ENCODE assay signal across 9 cellular contexts in genomic region chr4:185183622-185184281, GRCh38. TPM values are rescaled to one million over a fixed set of nuclear protein-coding genes. Genes with fewer than 3 reads are reported as not detected.
DNase-seq lines count a peak whose midpoint lies in the region; ATAC-seq and TF ChIP-seq lines count a peak whose summit lies in the region.
"Had no signal": no experiment of that assay in that cellular context is flagged by ENCODE, and none has a peak within 500 bp of the region (broad histone marks: within the 10 kb centered on the region; RNA-seq: fewer than 3 reads in every experiment).

No MANE protein-coding gene starts in this region.

- no peak overlapping the region for H3K4me3 ChIP-seq in esophagus muscularis mucosa
- H3K4me3 ChIP-seq: BLaER1 treated with 17β-estradiol and CSF1 and Interleukin-3, amounts not matched to agents 10 nM and 100 nM had no signal

- H3K36me3 ChIP-seq in esophagus muscularis mucosa: peaks cover 0 to 13% (median 8%) of the 10 kb centered on the region in 4 donors

- TF ChIP-seq POLR2A in esophagus muscularis mucosa (IDR thresholded peaks at IDR 0.05; ENCODE audit: low read depth): no peak

- POLR2A ChIA-PET in naive thymus-derived CD8-positive, alpha-beta T cell (lab: Charles Lee): no interaction called here

- peak overlapping the region in 1 of 4 donors; percentile 16 for H3K27ac ChIP-seq in esophagus muscularis mucosa (replicated peaks in 1 of 4)
- H3K27ac ChIP-seq: BLaER1 treated with 17β-estradiol and CSF1 and Interleukin-3, amounts not matched to agents 10 nM and 100 nM had no signal

- peak overlapping the region in 1 of 10 donors; percentile 18 for H3K4me3 Mint-ChIP-seq in naive thymus-derived CD8-positive, alpha-beta T cell

- no peaks in the 10 kb centered on the region for H3K9me3 ChIP-seq in esophagus muscularis mucosa
- H3K9me3 ChIP-seq: BLaER1 treated with 17β-estradiol and CSF1 and Interleukin-3, amounts not matched to agents 10 nM and 100 nM had no signal

- no peaks in the 10 kb centered on the region for H3K27me3 ChIP-seq in esophagus muscularis mucosa
- H3K27me3 ChIP-seq: BLaER1 treated with 17β-estradiol and CSF1 and Interleukin-3, amounts not matched to agents 10 nM and 100 nM had no signal

- H3K9me3 Mint-ChIP-seq in naive thymus-derived CD8-positive, alpha-beta T cell: no peaks in the 10 kb centered on the region

- no peak overlapping the region for H3K27ac Mint-ChIP-seq in naive thymus-derived CD8-positive, alpha-beta T cell

- peaks cover 3 to 39% (median 6%) of the 10 kb centered on the region in 3 donors for H3K36me3 Mint-ChIP-seq in naive thymus-derived CD8-positive, alpha-beta T cell

- H3K4me1 ChIP-seq in esophagus muscularis mucosa: peaks cover 0 to 34% (median 17%) of the 10 kb centered on the region in 4 donors
- H3K4me1 ChIP-seq: BLaER1 treated with 17β-estradiol and CSF1 and Interleukin-3, amounts not matched to agents 10 nM and 100 nM had no signal

- 46% methylated on average over 6 of the region's 6 CpGs for WGBS in esophagus muscularis mucosa

- H3K27me3 Mint-ChIP-seq in naive thymus-derived CD8-positive, alpha-beta T cell: no peaks in the 10 kb centered on the region

- peak; percentile 67 to 84 for ATAC-seq in naive thymus-derived CD8-positive, alpha-beta T cell

- TF ChIP-seq CTCF in esophagus muscularis mucosa (IDR thresholded peaks at IDR 0.05): peak; percentile 77 to 89 (median 79)

- peak; percentile 32 for DNase-seq in NK-92 treated with Interleukin-12 subunit alpha and Interleukin-12 subunit beta, amount 100 ng/mL, for 24 hours (lab: John Stamatoyannopoulos, UW)
- DNase-seq in NK-92 (lab: John Stamatoyannopoulos, UW; ENCODE audit: unreplicated experiment) (no peak), KG1 (lab: John Stamatoyannopoulos, UW) (peak; percentile 30), OCI-M1 (lab: John Stamatoyannopoulos, UW) (peak; percentile 94), activated T-cell treated with anti-CD3 and anti-CD28 coated beads for 4 hours (peak; percentile 73), esophagus muscularis mucosa (ENCODE audit: extremely low spot score) (no peak)
- DNase-seq in naive thymus-derived CD8-positive, alpha-beta T cell: peak; percentile 54 to 89 (median 76)
- DNase-seq in stimulated activated naive CD4-positive, alpha-beta T cell treated with Interleukin-2 at 50 U/mL for 16 hours (lab: John Stamatoyannopoulos, UW): peak; percentile 63

- intact Hi-C loops in esophagus muscularis mucosa (cut with DNase I): loop anchor here (5.0 kb wide), 1 partner anchor 36 kb away; no protein-coding TSS in a partner anchor

- no peak for TF ChIP-seq EP300 in esophagus muscularis mucosa (IDR thresholded peaks at IDR 0.05)

- H3K4me1 Mint-ChIP-seq in naive thymus-derived CD8-positive, alpha-beta T cell: peaks cover 8 to 35% (median 29%) of the 10 kb centered on the region in 4 donors

RNA-seq across cellular contexts. Expression of gene CFAP97, which starts 20.0 kb away (rescaled TPM):
- total RNA-seq in esophagus muscularis mucosa: 10 to 100 TPM; 30.2 to 36.8 (median 35.1) TPM
- total RNA-seq in naive thymus-derived CD8-positive, alpha-beta T cell: 10 to 100 TPM; 37.2 to 38.3 TPM
- polyA plus RNA-seq in naive thymus-derived CD8-positive, alpha-beta T cell: 10 to 100 TPM; 65.1 to 73.0 (median 71.0) TPM

RNA-seq across cellular contexts. Expression of gene SNX25, which starts 25.6 kb away (rescaled TPM):
- total RNA-seq in esophagus muscularis mucosa: 10 to 100 TPM; 19.9 to 23.8 (median 21.5) TPM
- total RNA-seq in naive thymus-derived CD8-positive, alpha-beta T cell: 10 to 100 TPM; 14.6 to 16.6 TPM
- 1 to 10 TPM; 4.2 to 7.6 (median 4.6) TPM for polyA plus RNA-seq in naive thymus-derived CD8-positive, alpha-beta T cell

RNA-seq across cellular contexts. Expression of gene SLC25A4, which starts 40.7 kb away (rescaled TPM):
- 100 to 1,000 TPM; 135 to 158 (median 140) TPM for total RNA-seq in esophagus muscularis mucosa
- total RNA-seq in naive thymus-derived CD8-positive, alpha-beta T cell: 10 to 100 TPM; 11.7 to 13.2 TPM
- 10 to 100 TPM; 11.8 to 15.8 (median 13.7) TPM for polyA plus RNA-seq in naive thymus-derived CD8-positive, alpha-beta T cell

Comparison
In these comparisons a context has a peak if more than half of its experiments do, and no peak if none do; other contexts are left out.
1. DNase-seq: peak in NK-92 treated with Interleukin-12 subunit alpha and Interleukin-12 subunit beta, amount 100 ng/mL, for 24 hours (single experiment), KG1 (single experiment), OCI-M1 (single experiment), activated T-cell treated with anti-CD3 and anti-CD28 coated beads for 4 hours (single experiment), naive thymus-derived CD8-positive, alpha-beta T cell (10 of 10) and stimulated activated naive CD4-positive, alpha-beta T cell treated with Interleukin-2 at 50 U/mL for 16 hours (single experiment); none in NK-92 (single experiment) and esophagus muscularis mucosa (single experiment).
2. RNA of gene SLC25A4, which starts 40.7 kb away (total RNA-seq): 135 to 158 TPM in esophagus muscularis mucosa; 11.7 to 13.2 TPM in naive thymus-derived CD8-positive, alpha-beta T cell; every median in the first group is over 4 times any median in the second.